24 cellular contexts compared by ENCODE assay signal in genomic region chr11:109808569-109808968, GRCh38.
DNase-seq lines count a peak whose midpoint lies in the region; ATAC-seq, FAIRE-seq and TF ChIP-seq lines count a peak whose summit lies in the region.
"Had no signal": no experiment of that assay in that cellular context is flagged by ENCODE, and none has a peak within 500 bp of the region (broad histone marks: within the 10 kb centered on the region; RNA-seq: fewer than 3 reads in every experiment).

No MANE protein-coding gene starts in this region.

- no peaks in the 10 kb centered on the region for H3K9me3 ChIP-seq in K562 (replicated peaks; ENCODE audit: control insufficient read depth, insufficient read depth, low read depth, low read length)
- no peaks in the 10 kb centered on the region for H3K9me3 ChIP-seq in CD8-positive, alpha-beta T cell (ENCODE audit: low read length)
- H3K9me3 ChIP-seq in kidney (ENCODE audit: control insufficient read depth in 1 of 2, low read length in 2 of 2): no peaks in the 10 kb centered on the region

- 8% methylated on average over 1 of the region's 1 CpG for WGBS in K562 (ENCODE audit: insufficient coverage, low coverage, missing lambda C conversion rate)

- in situ Hi-C loops in K562 (cut with MboI): no loop called here

- peaks cover 11% of the 10 kb centered on the region for H3K9me3 Mint-ChIP-seq in CD8-positive, alpha-beta T cell
- H3K9me3 Mint-ChIP-seq: activated T-helper 2 cell treated with anti-CD3 and anti-CD28 coated beads, Interferon-gamma antibody, Interleukin-2, Interleukin-4, amounts not matched to agents 10 μg/mL and 5 μg/mL and 100 μg/mL, durations not matched to agents 14 hours and 24 hours and 36 hours had no signal

- H4K20me1 ChIP-seq in K562 (replicated peaks; ENCODE audit: control insufficient read depth, insufficient read depth, low read length): no peaks in the 10 kb centered on the region

- no peak for TF ChIP-seq RAD21 in K562 (CRISPR knock-in tag; conservative IDR thresholded peaks at IDR 0.05 in 1 of 2, IDR thresholded peaks at IDR 0.05 in 1 of 2)

- H2AFZ ChIP-seq in K562 (ENCODE audit: low read depth, low read length): no peak overlapping the region
- H2AFZ ChIP-seq: parathyroid adenoma had no signal

- intact Hi-C loops in K562 (cut with micrococcal nuclease) (no loop called here), kidney (cut with DNase I) (no loop called here)
- intact Hi-C loops in CD8-positive, alpha-beta T cell (cut with DNase I, micrococcal nuclease): no loop called here

- peak; percentile 53; the same call in 2 of the 3 replicates for ATAC-seq in K562
- no peak for ATAC-seq in CD8-positive, alpha-beta T cell
- ATAC-seq: heart left ventricle; naive thymus-derived CD4-positive, alpha-beta T cell; T-helper 17 cell had no signal

- H3K79me2 ChIP-seq in K562 (ENCODE audit: control insufficient read depth, insufficient read depth, low read length): no peaks in the 10 kb centered on the region
- H3K79me2 ChIP-seq: parathyroid adenoma had no signal

- TF ChIP-seq POLR2A in K562 (conservative IDR thresholded peaks at IDR 0.05): no peak

- no peak overlapping the region for H3K27ac Mint-ChIP-seq in CD8-positive, alpha-beta T cell
- H3K27ac Mint-ChIP-seq: activated T-helper 2 cell treated with anti-CD3 and anti-CD28 coated beads, Interferon-gamma antibody, Interleukin-2, Interleukin-4, amounts not matched to agents 10 μg/mL and 5 μg/mL and 100 μg/mL, durations not matched to agents 14 hours and 24 hours and 36 hours; immature natural killer cell; naive thymus-derived CD4-positive, alpha-beta T cell; T-helper 17 cell had no signal

- no peak overlapping the region for H3K9ac ChIP-seq in K562 (ENCODE audit: insufficient read depth in 1 of 2, low read depth in 2 of 2, low read length in 2 of 2)
- H3K9ac ChIP-seq in kidney (ENCODE audit: low read length in 2 of 2): no peak overlapping the region
- H3K9ac ChIP-seq: parathyroid adenoma had no signal

- H3K36me3 ChIP-seq in K562 (ENCODE audit: control insufficient read depth, insufficient read depth, low read length) (no peaks in the 10 kb centered on the region), kidney (ENCODE audit: control insufficient read depth in 1 of 2, insufficient read depth in 2 of 2, low read length in 2 of 2) (no peaks in the 10 kb centered on the region)
- no peaks in the 10 kb centered on the region for H3K36me3 ChIP-seq in CD8-positive, alpha-beta T cell (ENCODE audit: insufficient read depth, low read length)
- H3K36me3 ChIP-seq: heart left ventricle had no signal

- TF ChIP-seq EP300 in K562 (IDR thresholded peaks at IDR 0.05; ENCODE audit: low read length): no peak

- no peak overlapping the region for H3K4me2 ChIP-seq in K562 (ENCODE audit: insufficient read depth, low read length)

- POLR2A ChIA-PET in K562 (lab: Yijun Ruan, JAX): no interaction called here
- POLR2A ChIA-PET in CD8-positive, alpha-beta T cell (lab: Charles Lee): no interaction called here

- FAIRE-seq in K562 (lab: Jason Lieb, UNC) (no peak), kidney (lab: Jason Lieb, UNC) (no peak)
- FAIRE-seq: colon, H1 had no signal

- H3K27ac ChIP-seq in K562 (ENCODE audit: extremely low read depth, low read depth, low read length) (no peak overlapping the region), kidney (ENCODE audit: low read depth in 2 of 2, low read length in 2 of 2) (no peak overlapping the region)
- no peak overlapping the region for H3K27ac ChIP-seq in CD8-positive, alpha-beta T cell (ENCODE audit: low read depth, low read length)
- H3K27ac ChIP-seq: heart left ventricle, HL-60, parathyroid adenoma had no signal

- DNase-seq in EL (peak; percentile 41), NCI-H226 (peak; percentile 57), K562 (ENCODE audit: extremely low read depth in 1 of 4, low spot score in 3 of 4) (peak in 1 of 4 experiments; percentile 20), iris pigment epithelial cell (ENCODE audit: low read depth) (peak; percentile 73), kidney (no peak), NCI-H2171 treated with DMSO at 0.1 percent for 48 hours (lab: John Stamatoyannopoulos, UW) (no peak), 8988T (no peak)
- no peak for DNase-seq in CD8-positive, alpha-beta T cell
- DNase-seq: activated CD4-positive, CD25-positive, alpha-beta regulatory T cell; amniotic stem cell; heart left ventricle; immature natural killer cell; KBM-7; naive thymus-derived CD4-positive, alpha-beta T cell; NCI-H1436; NCI-H345; SIG-M5; stimulated activated CD4-positive, alpha-beta T cell treated with anti-CD3 and anti-CD28 coated beads, Interleukin-2, amount 100 ng/mL, for 48 hours; T-helper 17 cell had no signal

- H3K27me3 Mint-ChIP-seq in CD8-positive, alpha-beta T cell (ENCODE audit: low read depth): no peaks in the 10 kb centered on the region
- H3K27me3 Mint-ChIP-seq: T-helper 17 cell had no signal

- CTCF ChIA-PET in K562 (lab: Yijun Ruan, JAX; ENCODE audit: low intra/inter-chr PET ratio): no interaction called here
- CTCF ChIA-PET in CD8-positive, alpha-beta T cell (lab: Charles Lee): interaction anchor here (0.6 kb wide), 1 partner anchor 388 kb away, joined by 4 read pairs; no protein-coding TSS in a partner anchor

- TF ChIP-seq CTCF in K562 (IDR thresholded peaks at IDR 0.05 in 2 of 3, conservative IDR thresholded peaks at IDR 0.05 in 1 of 3; ENCODE audit: insufficient read depth in 2 of 3, low read depth in 1 of 3, low read length in 3 of 3): no peak
- TF ChIP-seq CTCF in CD8-positive, alpha-beta T cell (IDR thresholded peaks at IDR 0.05): no peak
- TF ChIP-seq CTCF in kidney (IDR thresholded peaks at IDR 0.05; ENCODE audit: borderline replicate concordance, extremely low read depth, insufficient read depth): no peak

- no peaks in the 10 kb centered on the region for H3K27me3 ChIP-seq in K562 (ENCODE audit: control insufficient read depth in 2 of 2, insufficient read depth in 2 of 2, low read length in 2 of 2)
- H3K27me3 ChIP-seq in CD8-positive, alpha-beta T cell (ENCODE audit: insufficient read depth, low read length): no peaks in the 10 kb centered on the region
- H3K27me3 ChIP-seq: heart left ventricle had no signal

- no peak overlapping the region for H3K4me3 Mint-ChIP-seq in CD8-positive, alpha-beta T cell
- H3K4me3 Mint-ChIP-seq: immature natural killer cell; naive thymus-derived CD4-positive, alpha-beta T cell; T-helper 17 cell had no signal

- no peak overlapping the region for H3K4me3 ChIP-seq in K562
- H3K4me3 ChIP-seq in CD8-positive, alpha-beta T cell (ENCODE audit: low read depth, low read length): no peak overlapping the region
- no peak overlapping the region for H3K4me3 ChIP-seq in kidney (ENCODE audit: low read length in 2 of 2)
- H3K4me3 ChIP-seq: heart left ventricle had no signal

- no peaks in the 10 kb centered on the region for H3K36me3 Mint-ChIP-seq in CD8-positive, alpha-beta T cell
- H3K36me3 Mint-ChIP-seq: immature natural killer cell; naive thymus-derived CD4-positive, alpha-beta T cell had no signal

- no peaks in the 10 kb centered on the region for H3K4me1 Mint-ChIP-seq in CD8-positive, alpha-beta T cell (ENCODE audit: low read depth)
- H3K4me1 Mint-ChIP-seq: immature natural killer cell; naive thymus-derived CD4-positive, alpha-beta T cell; T-helper 17 cell had no signal

- no peaks in the 10 kb centered on the region; a peak in 1 of 5 replicates for H3K4me1 ChIP-seq in K562 (replicated peaks in 1 of 2; ENCODE audit: control insufficient read depth in 2 of 2, insufficient read depth in 2 of 2, low read length in 2 of 2)
- no peaks in the 10 kb centered on the region for H3K4me1 ChIP-seq in CD8-positive, alpha-beta T cell (ENCODE audit: insufficient read depth, low read length)
- no peaks in the 10 kb centered on the region for H3K4me1 ChIP-seq in kidney (ENCODE audit: control insufficient read depth in 1 of 2, insufficient read depth in 1 of 2, low read depth in 1 of 2, low read length in 2 of 2)
- H3K4me1 ChIP-seq: heart left ventricle, parathyroid adenoma had no signal

- no peaks in the 10 kb centered on the region for H3K9me1 ChIP-seq in K562 (ENCODE audit: control insufficient read depth, insufficient read depth, low read length)

- no TSS peak for BruUV-seq in K562 (replicated peaks; lab: Mats Ljungman, UMichigan)

TF ChIP-seq in K562, 482 proteins besides CTCF, POLR2A, EP300 and RAD21 (continues in another document):
- TF ChIP-seq ZZZ3 (IDR thresholded peaks at IDR 0.05) (no peak), MAFF (IDR thresholded peaks at IDR 0.05; ENCODE audit: low read length) (peak; percentile 78), PATZ1 (CRISPR knock-in tag; IDR thresholded peaks at IDR 0.05; ENCODE audit: borderline replicate concordance) (no peak), ZNF224 (CRISPR knock-in tag; IDR thresholded peaks at IDR 0.05) (no peak), CBFA2T3 (IDR thresholded peaks at IDR 0.05) (no peak), MTF1 (CRISPR knock-in tag; IDR thresholded peaks at IDR 0.05; ENCODE audit: borderline replicate concordance) (no peak), GATAD2A (IDR thresholded peaks at IDR 0.05) (no peak), TARDBP (IDR thresholded peaks at IDR 0.05) (no peak), STAT5B (CRISPR knock-in tag; IDR thresholded peaks at IDR 0.05) (no peak)
- TF ChIP-seq, protein P1, sequence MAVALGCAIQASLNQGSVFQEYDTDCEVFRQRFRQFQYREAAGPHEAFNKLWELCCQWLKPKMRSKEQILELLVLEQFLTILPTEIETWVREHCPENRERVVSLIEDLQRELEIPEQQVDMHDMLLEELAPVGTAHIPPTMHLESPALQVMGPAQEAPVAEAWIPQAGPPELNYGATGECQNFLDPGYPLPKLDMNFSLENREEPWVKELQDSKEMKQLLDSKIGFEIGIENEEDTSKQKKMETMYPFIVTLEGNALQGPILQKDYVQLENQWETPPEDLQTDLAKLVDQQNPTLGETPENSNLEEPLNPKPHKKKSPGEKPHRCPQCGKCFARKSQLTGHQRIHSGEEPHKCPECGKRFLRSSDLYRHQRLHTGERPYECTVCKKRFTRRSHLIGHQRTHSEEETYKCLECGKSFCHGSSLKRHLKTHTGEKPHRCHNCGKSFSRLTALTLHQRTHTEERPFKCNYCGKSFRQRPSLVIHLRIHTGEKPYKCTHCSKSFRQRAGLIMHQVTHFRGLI (CRISPR knock-in tag; IDR thresholded peaks at IDR 0.05): no peak

Comparison
In these comparisons a context has a peak if more than half of its experiments do, and no peak if none do; other contexts are left out.
1. DNase-seq: peak in EL (single experiment), NCI-H226 (single experiment) and iris pigment epithelial cell (single experiment); none in CD8-positive, alpha-beta T cell (0 of 7), kidney (single experiment), NCI-H2171 treated with DMSO at 0.1 percent for 48 hours (single experiment) and 8988T (single experiment).